1 cellular context compared by ENCODE assay signal in the genomic region with DNA sequence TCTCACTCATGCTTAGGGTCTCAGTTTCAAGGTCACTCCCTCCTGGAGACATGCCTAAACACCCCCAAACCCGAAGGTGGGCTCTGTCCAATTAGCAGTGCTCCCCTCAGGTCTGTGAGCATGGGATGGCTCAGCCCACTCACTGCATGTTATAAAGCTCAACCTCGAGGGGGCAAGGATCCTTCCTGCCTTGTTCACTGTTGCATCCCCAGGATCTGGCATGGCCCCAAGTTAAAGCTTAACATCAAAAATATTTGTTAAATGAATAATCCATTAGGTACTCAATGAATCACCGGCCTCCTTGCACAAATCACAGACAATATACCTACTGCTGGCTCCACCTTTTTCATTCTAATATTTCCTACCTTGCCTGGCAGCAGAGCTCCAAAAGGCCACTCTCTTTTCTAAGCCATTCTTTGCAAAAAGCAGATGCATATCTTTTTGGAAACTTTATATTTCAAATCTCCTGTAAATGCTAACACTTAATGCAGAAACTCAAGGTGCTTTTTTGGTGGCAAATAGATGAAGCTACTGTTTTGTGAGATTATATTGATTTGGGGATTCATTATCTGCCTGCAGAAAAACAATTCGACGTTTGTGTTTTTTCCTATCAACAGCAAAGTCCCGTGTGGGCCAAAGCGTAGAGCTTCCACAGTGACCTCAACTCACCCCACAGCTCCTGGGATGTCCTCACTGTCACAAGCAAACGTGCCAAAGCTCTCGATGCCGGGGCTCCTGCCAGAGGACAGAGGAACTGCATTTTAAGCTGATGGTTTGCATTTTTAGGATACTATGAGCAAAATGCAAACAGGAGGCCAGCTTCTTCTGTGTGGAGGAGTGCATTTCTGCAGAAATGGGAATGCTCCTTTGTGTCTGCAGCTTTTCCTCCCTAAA.
TF ChIP-seq lines count a peak whose summit lies in the region.

No MANE protein-coding gene starts in this region.

TF ChIP-seq in HepG2, 621 proteins besides CTCF, POLR2A, EP300 and RAD21 (continues in another document):
- no peak for TF ChIP-seq ASH2L (IDR thresholded peaks at IDR 0.05; ENCODE audit: insufficient read length, low read depth, low read length)
- TF ChIP-seq, protein P1, sequence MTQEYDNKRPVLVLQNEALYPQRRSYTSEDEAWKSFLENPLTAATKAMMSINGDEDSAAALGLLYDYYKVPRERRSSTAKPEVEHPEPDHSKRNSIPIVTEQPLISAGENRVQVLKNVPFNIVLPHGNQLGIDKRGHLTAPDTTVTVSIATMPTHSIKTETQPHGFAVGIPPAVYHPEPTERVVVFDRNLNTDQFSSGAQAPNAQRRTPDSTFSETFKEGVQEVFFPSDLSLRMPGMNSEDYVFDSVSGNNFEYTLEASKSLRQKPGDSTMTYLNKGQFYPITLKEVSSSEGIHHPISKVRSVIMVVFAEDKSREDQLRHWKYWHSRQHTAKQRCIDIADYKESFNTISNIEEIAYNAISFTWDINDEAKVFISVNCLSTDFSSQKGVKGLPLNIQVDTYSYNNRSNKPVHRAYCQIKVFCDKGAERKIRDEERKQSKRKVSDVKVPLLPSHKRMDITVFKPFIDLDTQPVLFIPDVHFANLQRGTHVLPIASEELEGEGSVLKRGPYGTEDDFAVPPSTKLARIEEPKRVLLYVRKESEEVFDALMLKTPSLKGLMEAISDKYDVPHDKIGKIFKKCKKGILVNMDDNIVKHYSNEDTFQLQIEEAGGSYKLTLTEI (CRISPR knock-in tag; conservative IDR thresholded peaks at IDR 0.05) = no peak
- no peak for TF ChIP-seq SMC3 (IDR thresholded peaks at IDR 0.05; ENCODE audit: low read length)
- peak; percentile 23; the same call in 1 of the 2 replicates for TF ChIP-seq HNF1B (CRISPR knock-in tag; IDR thresholded peaks at IDR 0.05)
- no peak for TF ChIP-seq MAX (IDR thresholded peaks at IDR 0.05)
- TF ChIP-seq HNF4A (CRISPR knock-in tag; IDR thresholded peaks at IDR 0.05) = no peak
- 0 out of 2 replicates have a peak, but pooled peaks have one; percentile 63 for TF ChIP-seq ARNTL (CRISPR knock-in tag; IDR thresholded peaks at IDR 0.05)
- no peak for TF ChIP-seq ISL2 (CRISPR knock-in tag; IDR thresholded peaks at IDR 0.05)
- no peak for TF ChIP-seq KAT2B (IDR thresholded peaks at IDR 0.05; ENCODE audit: borderline replicate concordance, low read depth, low read length)
- no peak for TF ChIP-seq RFXANK (CRISPR knock-in tag; IDR thresholded peaks at IDR 0.05)
- no peak for TF ChIP-seq MAFK (conservative IDR thresholded peaks at IDR 0.05 in 1 of 2, IDR thresholded peaks at IDR 0.05 in 1 of 2; ENCODE audit: low read length in 2 of 2)
- TF ChIP-seq ZMAT5 (CRISPR knock-in tag; IDR thresholded peaks at IDR 0.05; ENCODE audit: borderline replicate concordance, low read depth) = no peak
- no peak for TF ChIP-seq ZNF75D (CRISPR knock-in tag; IDR thresholded peaks at IDR 0.05; ENCODE audit: borderline replicate concordance)
- no peak for TF ChIP-seq SRF (IDR thresholded peaks at IDR 0.05; ENCODE audit: low read depth, low read length)
- peak; percentile 82 for TF ChIP-seq MED1 (CRISPR knock-in tag; IDR thresholded peaks at IDR 0.05)
- no peak for TF ChIP-seq PAF1 (CRISPR knock-in tag; IDR thresholded peaks at IDR 0.05)
- TF ChIP-seq ZNF17 (CRISPR knock-in tag; IDR thresholded peaks at IDR 0.05) = no peak
- TF ChIP-seq, protein P2, sequence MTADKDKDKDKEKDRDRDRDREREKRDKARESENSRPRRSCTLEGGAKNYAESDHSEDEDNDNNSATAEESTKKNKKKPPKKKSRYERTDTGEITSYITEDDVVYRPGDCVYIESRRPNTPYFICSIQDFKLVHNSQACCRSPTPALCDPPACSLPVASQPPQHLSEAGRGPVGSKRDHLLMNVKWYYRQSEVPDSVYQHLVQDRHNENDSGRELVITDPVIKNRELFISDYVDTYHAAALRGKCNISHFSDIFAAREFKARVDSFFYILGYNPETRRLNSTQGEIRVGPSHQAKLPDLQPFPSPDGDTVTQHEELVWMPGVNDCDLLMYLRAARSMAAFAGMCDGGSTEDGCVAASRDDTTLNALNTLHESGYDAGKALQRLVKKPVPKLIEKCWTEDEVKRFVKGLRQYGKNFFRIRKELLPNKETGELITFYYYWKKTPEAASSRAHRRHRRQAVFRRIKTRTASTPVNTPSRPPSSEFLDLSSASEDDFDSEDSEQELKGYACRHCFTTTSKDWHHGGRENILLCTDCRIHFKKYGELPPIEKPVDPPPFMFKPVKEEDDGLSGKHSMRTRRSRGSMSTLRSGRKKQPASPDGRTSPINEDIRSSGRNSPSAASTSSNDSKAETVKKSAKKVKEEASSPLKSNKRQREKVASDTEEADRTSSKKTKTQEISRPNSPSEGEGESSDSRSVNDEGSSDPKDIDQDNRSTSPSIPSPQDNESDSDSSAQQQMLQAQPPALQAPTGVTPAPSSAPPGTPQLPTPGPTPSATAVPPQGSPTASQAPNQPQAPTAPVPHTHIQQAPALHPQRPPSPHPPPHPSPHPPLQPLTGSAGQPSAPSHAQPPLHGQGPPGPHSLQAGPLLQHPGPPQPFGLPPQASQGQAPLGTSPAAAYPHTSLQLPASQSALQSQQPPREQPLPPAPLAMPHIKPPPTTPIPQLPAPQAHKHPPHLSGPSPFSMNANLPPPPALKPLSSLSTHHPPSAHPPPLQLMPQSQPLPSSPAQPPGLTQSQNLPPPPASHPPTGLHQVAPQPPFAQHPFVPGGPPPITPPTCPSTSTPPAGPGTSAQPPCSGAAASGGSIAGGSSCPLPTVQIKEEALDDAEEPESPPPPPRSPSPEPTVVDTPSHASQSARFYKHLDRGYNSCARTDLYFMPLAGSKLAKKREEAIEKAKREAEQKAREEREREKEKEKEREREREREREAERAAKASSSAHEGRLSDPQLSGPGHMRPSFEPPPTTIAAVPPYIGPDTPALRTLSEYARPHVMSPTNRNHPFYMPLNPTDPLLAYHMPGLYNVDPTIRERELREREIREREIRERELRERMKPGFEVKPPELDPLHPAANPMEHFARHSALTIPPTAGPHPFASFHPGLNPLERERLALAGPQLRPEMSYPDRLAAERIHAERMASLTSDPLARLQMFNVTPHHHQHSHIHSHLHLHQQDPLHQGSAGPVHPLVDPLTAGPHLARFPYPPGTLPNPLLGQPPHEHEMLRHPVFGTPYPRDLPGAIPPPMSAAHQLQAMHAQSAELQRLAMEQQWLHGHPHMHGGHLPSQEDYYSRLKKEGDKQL (CRISPR knock-in tag; IDR thresholded peaks at IDR 0.05; ENCODE audit: low read depth) = no peak
- peak; percentile 12; the same call in 1 of the 2 replicates for TF ChIP-seq HDAC2 (CRISPR knock-in tag; IDR thresholded peaks at IDR 0.05)
- 0 out of 2 replicates have a peak, but pooled peaks have one; percentile 49 for TF ChIP-seq ZNF230 (CRISPR knock-in tag; IDR thresholded peaks at IDR 0.05)
- no peak for TF ChIP-seq AHR (CRISPR knock-in tag; IDR thresholded peaks at IDR 0.05)
- TF ChIP-seq KLF11 (CRISPR knock-in tag; IDR thresholded peaks at IDR 0.05) = no peak
- TF ChIP-seq, protein P3, sequence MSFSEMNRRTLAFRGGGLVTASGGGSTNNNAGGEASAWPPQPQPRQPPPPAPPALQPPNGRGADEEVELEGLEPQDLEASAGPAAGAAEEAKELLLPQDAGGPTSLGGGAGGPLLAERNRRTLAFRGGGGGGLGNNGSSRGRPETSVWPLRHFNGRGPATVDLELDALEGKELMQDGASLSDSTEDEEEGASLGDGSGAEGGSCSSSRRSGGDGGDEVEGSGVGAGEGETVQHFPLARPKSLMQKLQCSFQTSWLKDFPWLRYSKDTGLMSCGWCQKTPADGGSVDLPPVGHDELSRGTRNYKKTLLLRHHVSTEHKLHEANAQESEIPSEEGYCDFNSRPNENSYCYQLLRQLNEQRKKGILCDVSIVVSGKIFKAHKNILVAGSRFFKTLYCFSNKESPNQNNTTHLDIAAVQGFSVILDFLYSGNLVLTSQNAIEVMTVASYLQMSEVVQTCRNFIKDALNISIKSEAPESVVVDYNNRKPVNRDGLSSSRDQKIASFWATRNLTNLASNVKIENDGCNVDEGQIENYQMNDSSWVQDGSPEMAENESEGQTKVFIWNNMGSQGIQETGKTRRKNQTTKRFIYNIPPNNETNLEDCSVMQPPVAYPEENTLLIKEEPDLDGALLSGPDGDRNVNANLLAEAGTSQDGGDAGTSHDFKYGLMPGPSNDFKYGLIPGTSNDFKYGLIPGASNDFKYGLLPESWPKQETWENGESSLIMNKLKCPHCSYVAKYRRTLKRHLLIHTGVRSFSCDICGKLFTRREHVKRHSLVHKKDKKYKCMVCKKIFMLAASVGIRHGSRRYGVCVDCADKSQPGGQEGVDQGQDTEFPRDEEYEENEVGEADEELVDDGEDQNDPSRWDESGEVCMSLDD (CRISPR knock-in tag; IDR thresholded peaks at IDR 0.05; ENCODE audit: borderline replicate concordance) = no peak
- TF ChIP-seq ZNF720 (CRISPR knock-in tag; IDR thresholded peaks at IDR 0.05) = no peak
- TF ChIP-seq ZNF724P (CRISPR knock-in tag; IDR thresholded peaks at IDR 0.05; ENCODE audit: borderline replicate concordance) = no peak
- no peak for TF ChIP-seq NRL (CRISPR knock-in tag; IDR thresholded peaks at IDR 0.05; ENCODE audit: borderline replicate concordance)
- no peak for TF ChIP-seq NR2F1 (CRISPR knock-in tag; IDR thresholded peaks at IDR 0.05)
- peak; percentile 29 for TF ChIP-seq SAP130 (CRISPR knock-in tag; IDR thresholded peaks at IDR 0.05; ENCODE audit: low read depth)
- TF ChIP-seq ZNF83 (CRISPR knock-in tag; IDR thresholded peaks at IDR 0.05; ENCODE audit: borderline replicate concordance) = no peak
- 0 out of 2 replicates have a peak, but pooled peaks have one; percentile 22 for TF ChIP-seq ZBTB20 (CRISPR knock-in tag; IDR thresholded peaks at IDR 0.05; ENCODE audit: borderline replicate concordance, low read depth)
- no peak for TF ChIP-seq MEIS1 (CRISPR knock-in tag; IDR thresholded peaks at IDR 0.05; ENCODE audit: borderline replicate concordance)
- no peak for TF ChIP-seq MZF1 (CRISPR knock-in tag; IDR thresholded peaks at IDR 0.05; ENCODE audit: borderline replicate concordance)
- no peak for TF ChIP-seq TRIM22 (IDR thresholded peaks at IDR 0.05)
- TF ChIP-seq, protein P4, sequence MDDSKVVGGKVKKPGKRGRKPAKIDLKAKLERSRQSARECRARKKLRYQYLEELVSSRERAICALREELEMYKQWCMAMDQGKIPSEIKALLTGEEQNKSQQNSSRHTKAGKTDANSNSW (CRISPR knock-in tag; IDR thresholded peaks at IDR 0.05; ENCODE audit: borderline replicate concordance) = no peak
- TF ChIP-seq PAX8 (CRISPR knock-in tag; IDR thresholded peaks at IDR 0.05; ENCODE audit: borderline replicate concordance) = no peak
- no peak for TF ChIP-seq SRSF9 (IDR thresholded peaks at IDR 0.05; ENCODE audit: borderline replicate concordance, insufficient read depth, low read depth, low read length, poor library complexity, severe bottlenecking)
- TF ChIP-seq RXRA (CRISPR knock-in tag; IDR thresholded peaks at IDR 0.05) = peak; percentile 64; the same call in 1 of the 2 replicates
- no peak for TF ChIP-seq MXD3 (CRISPR knock-in tag; IDR thresholded peaks at IDR 0.05)
- TF ChIP-seq ZNF570 (CRISPR knock-in tag; IDR thresholded peaks at IDR 0.05; ENCODE audit: borderline replicate concordance) = no peak
- TF ChIP-seq GATAD1 (CRISPR knock-in tag; IDR thresholded peaks at IDR 0.05) = no peak
- TF ChIP-seq, protein P5, sequence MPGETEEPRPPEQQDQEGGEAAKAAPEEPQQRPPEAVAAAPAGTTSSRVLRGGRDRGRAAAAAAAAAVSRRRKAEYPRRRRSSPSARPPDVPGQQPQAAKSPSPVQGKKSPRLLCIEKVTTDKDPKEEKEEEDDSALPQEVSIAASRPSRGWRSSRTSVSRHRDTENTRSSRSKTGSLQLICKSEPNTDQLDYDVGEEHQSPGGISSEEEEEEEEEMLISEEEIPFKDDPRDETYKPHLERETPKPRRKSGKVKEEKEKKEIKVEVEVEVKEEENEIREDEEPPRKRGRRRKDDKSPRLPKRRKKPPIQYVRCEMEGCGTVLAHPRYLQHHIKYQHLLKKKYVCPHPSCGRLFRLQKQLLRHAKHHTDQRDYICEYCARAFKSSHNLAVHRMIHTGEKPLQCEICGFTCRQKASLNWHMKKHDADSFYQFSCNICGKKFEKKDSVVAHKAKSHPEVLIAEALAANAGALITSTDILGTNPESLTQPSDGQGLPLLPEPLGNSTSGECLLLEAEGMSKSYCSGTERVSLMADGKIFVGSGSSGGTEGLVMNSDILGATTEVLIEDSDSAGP (CRISPR knock-in tag; IDR thresholded peaks at IDR 0.05; ENCODE audit: borderline replicate concordance) = no peak
- 0 out of 2 replicates have a peak, but pooled peaks have one; percentile 37 for TF ChIP-seq TCF7 (IDR thresholded peaks at IDR 0.05; ENCODE audit: low read depth)
- no peak for TF ChIP-seq ZNF777 (CRISPR knock-in tag; IDR thresholded peaks at IDR 0.05)
- peak; percentile 26; the same call in 1 of the 2 replicates for TF ChIP-seq NR2F6 (IDR thresholded peaks at IDR 0.05)
- TF ChIP-seq NR2F6 (CRISPR knock-in tag; IDR thresholded peaks at IDR 0.05) = no peak
